ENCODE assay signal across 17 cellular contexts in the genomic region with DNA sequence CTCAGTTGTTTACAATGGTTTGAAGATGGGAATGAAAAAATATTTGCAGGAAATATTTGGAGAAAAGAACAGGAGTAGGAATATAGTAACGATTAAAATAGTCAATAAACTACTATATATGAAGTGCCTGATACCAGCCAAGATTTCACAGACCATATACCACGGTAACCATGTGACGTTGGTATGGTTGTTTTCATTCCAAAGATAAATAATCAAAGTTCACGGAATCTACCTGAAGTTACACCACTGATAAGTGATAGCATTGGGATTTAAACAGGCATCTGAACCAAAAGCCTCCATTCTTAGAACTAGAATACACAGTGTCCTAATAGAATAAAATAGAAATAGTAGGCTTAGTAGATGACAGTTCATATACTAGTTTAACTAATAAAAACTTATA.
"Had no signal": no experiment of that assay in that cellular context is flagged by ENCODE, and none has a peak within 500 bp of the region (broad histone marks: within the 10 kb centered on the region; RNA-seq: fewer than 3 reads in every experiment).

No MANE protein-coding gene starts in this region.

- FAIRE-seq: small intestine had no signal

- H3K36me3 ChIP-seq: colonic mucosa, esophagus squamous epithelium, gastroesophageal sphincter, left lung, lower lobe of right lung, ovary, right atrium auricular region, tibial artery, upper lobe of left lung, vagina had no signal

- H3K4me1 ChIP-seq: colonic mucosa, esophagus squamous epithelium, gastroesophageal sphincter, left lung, lower lobe of right lung, right atrium auricular region, tibial artery, upper lobe of left lung, vagina had no signal

- H3K4me3 ChIP-seq: colonic mucosa, esophagus squamous epithelium, gastroesophageal sphincter, left lung, lower lobe of right lung, ovary, right atrium auricular region, tibial artery, upper lobe of left lung, vagina had no signal

- ATAC-seq: gastroesophageal sphincter, natural killer cell had no signal

- DNase-seq: colonic mucosa; dermis blood vessel endothelial cell; esophagus squamous epithelium; glutamatergic neuron; left lung; lower lobe of right lung; natural killer cell; nucleus accumbens; ovary; stimulated activated CD4-positive, alpha-beta T cell treated with anti-CD3 and anti-CD28 coated beads, Interleukin-12 subunit alpha, Interleukin-12 subunit beta, amount 100 ng/mL, for 4 hours; stimulated activated naive CD4-positive, alpha-beta T cell treated with Interleukin-2 at 50 U/mL for 16 hours; tibial artery; upper lobe of left lung had no signal

- H3K27me3 ChIP-seq: colonic mucosa, esophagus squamous epithelium, gastroesophageal sphincter, left lung, ovary, right atrium auricular region, tibial artery, upper lobe of left lung, vagina had no signal

- H3K27ac ChIP-seq: colonic mucosa, esophagus squamous epithelium, gastroesophageal sphincter, left lung, lower lobe of right lung, ovary, right atrium auricular region, tibial artery, upper lobe of left lung, vagina had no signal

- H3K9me3 ChIP-seq: colonic mucosa, esophagus squamous epithelium, gastroesophageal sphincter, left lung, lower lobe of right lung, ovary, right atrium auricular region, tibial artery, upper lobe of left lung, vagina had no signal
